ENCODE assay signal across 8 cellular contexts in genomic region chr12:94941440-94941862, GRCh38.
DNase-seq lines count a peak whose midpoint lies in the region; ATAC-seq and TF ChIP-seq lines count a peak whose summit lies in the region.

No MANE protein-coding gene starts in this region.

- H3K4me3 ChIP-seq in adipocyte (ENCODE audit: low read length): no peak overlapping the region
- H3K4me3 ChIP-seq in left lung: no peak overlapping the region

- H3K27ac ChIP-seq in left lung: no peak overlapping the region

- peaks cover 13 to 14% of the 10 kb centered on the region in 2 donors for H3K4me1 Mint-ChIP-seq in stimulated activated naive B cell treated with anti-CD40 and anti-IgM and Interleukin-4, amounts not matched to agents 10 μg/mL and 1 μg/mL and 100 μg/mL, for 72 hours

- H3K36me3 Mint-ChIP-seq in stimulated activated naive B cell treated with anti-CD40 and anti-IgM and Interleukin-4, amounts not matched to agents 10 μg/mL and 1 μg/mL and 100 μg/mL, for 72 hours: peaks cover 0 to 7% of the 10 kb centered on the region in 2 donors

- no peak overlapping the region for H3K27ac Mint-ChIP-seq in stimulated activated naive B cell treated with anti-CD40 and anti-IgM and Interleukin-4, amounts not matched to agents 10 μg/mL and 1 μg/mL and 100 μg/mL, for 72 hours

- ATAC-seq in left lung (peak; percentile 76), HG03460 (IDR thresholded peaks at IDR 0.05; ENCODE audit: unreplicated experiment) (no peak)
- peak; percentile 46 to 84 for ATAC-seq in stimulated activated naive B cell treated with anti-CD40 and anti-IgM and Interleukin-4, amounts not matched to agents 10 μg/mL and 1 μg/mL and 100 μg/mL, for 72 hours (replicated peaks)

- peaks cover 0 to 4% of the 10 kb centered on the region in 2 donors for H3K27me3 Mint-ChIP-seq in stimulated activated naive B cell treated with anti-CD40 and anti-IgM and Interleukin-4, amounts not matched to agents 10 μg/mL and 1 μg/mL and 100 μg/mL, for 72 hours

- H3K4me1 ChIP-seq in adipocyte (ENCODE audit: control insufficient read depth, insufficient read depth, low read length) (peaks cover 11% of the 10 kb centered on the region), left lung (peaks cover 3 to 7% of the 10 kb centered on the region in 2 donors)

- no peak overlapping the region for H3K9ac ChIP-seq in adipocyte (ENCODE audit: low read length)

- DNase-seq in NCI-H1105 treated with DMSO at 0.1 percent for 48 hours (lab: John Stamatoyannopoulos, UW) (peak; percentile 52), NCI-H1105 (lab: John Stamatoyannopoulos, UW) (no peak), RKO (ENCODE audit: low spot score) (peak; percentile 74), adipocyte (ENCODE audit: low read depth) (peak; percentile 89), left lung (peak in 1 of 2 donors; percentile 37), NCI-H146 treated with DMSO at 0.1 percent for 48 hours (lab: John Stamatoyannopoulos, UW; ENCODE audit: unreplicated experiment) (no peak)
- peak; percentile 7 for DNase-seq in stimulated activated naive B cell treated with anti-CD40 and anti-IgM and Interleukin-4, amounts not matched to agents 10 μg/mL and 1 μg/mL and 100 μg/mL, for 72 hours

- no peaks in the 10 kb centered on the region for H3K9me3 ChIP-seq in adipocyte (ENCODE audit: control insufficient read depth, low read length)
- no peaks in the 10 kb centered on the region for H3K9me3 ChIP-seq in left lung

- intact Hi-C loops in left lung (cut with DNase I): no loop called here

- no peak for TF ChIP-seq CTCF in left lung (IDR thresholded peaks at IDR 0.05)

- H3K27me3 ChIP-seq in adipocyte (replicated peaks; ENCODE audit: control insufficient read depth, insufficient read depth, low read length) (no peaks in the 10 kb centered on the region), left lung (no peaks in the 10 kb centered on the region)

- H3K36me3 ChIP-seq in adipocyte (ENCODE audit: control insufficient read depth, insufficient read depth, low read length, severe bottlenecking) (no peaks in the 10 kb centered on the region), left lung (no peaks in the 10 kb centered on the region)

- no peak overlapping the region for H3K4me3 Mint-ChIP-seq in stimulated activated naive B cell treated with anti-CD40 and anti-IgM and Interleukin-4, amounts not matched to agents 10 μg/mL and 1 μg/mL and 100 μg/mL, for 72 hours

- H3K9me3 Mint-ChIP-seq in stimulated activated naive B cell treated with anti-CD40 and anti-IgM and Interleukin-4, amounts not matched to agents 10 μg/mL and 1 μg/mL and 100 μg/mL, for 72 hours: peaks cover 4 to 10% of the 10 kb centered on the region in 2 donors

Comparison
In these comparisons a context has a peak if more than half of its experiments do, and no peak if none do; other contexts are left out.
1. DNase-seq: peak in NCI-H1105 treated with DMSO at 0.1 percent for 48 hours (single experiment), RKO (single experiment), adipocyte (single experiment) and stimulated activated naive B cell treated with anti-CD40 and anti-IgM and Interleukin-4, amounts not matched to agents 10 μg/mL and 1 μg/mL and 100 μg/mL, for 72 hours (single experiment); none in NCI-H1105 (single experiment) and NCI-H146 treated with DMSO at 0.1 percent for 48 hours (single experiment).